ENCODE assay signal across 11 cellular contexts in the genomic region with DNA sequence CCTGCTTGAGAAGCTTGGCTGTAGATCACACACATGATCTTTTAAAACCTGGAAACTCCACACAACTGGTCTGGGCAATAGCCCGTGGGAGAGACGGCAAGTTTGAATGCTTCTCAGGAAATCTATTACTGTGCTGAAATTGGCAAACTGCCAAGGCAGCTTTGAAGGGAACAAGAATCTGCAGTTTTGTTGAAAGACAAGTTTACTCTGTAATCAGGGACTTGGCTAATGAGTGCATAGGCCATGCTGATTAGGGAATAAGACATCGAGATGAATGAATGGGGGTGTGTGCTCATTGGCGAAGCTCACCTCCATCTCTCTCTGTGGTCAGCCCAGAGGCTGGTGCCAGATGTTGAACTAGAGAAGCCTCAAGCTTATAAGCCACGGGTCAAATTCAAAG.
A peak's percentile ranks its signal among the peaks of the same experiment; 100 is the strongest.
DNase-seq lines count a peak whose midpoint lies in the region; ATAC-seq and TF ChIP-seq lines count a peak whose summit lies in the region.
"Had no signal": no experiment of that assay in that cellular context is flagged by ENCODE, and none has a peak within 500 bp of the region (broad histone marks: within the 10 kb centered on the region; RNA-seq: fewer than 3 reads in every experiment).

No MANE protein-coding gene starts in this region.

- no peak for ATAC-seq in GM18517 (IDR thresholded peaks at IDR 0.05; ENCODE audit: unreplicated experiment)
- no peak for ATAC-seq in GM21515 (IDR thresholded peaks at IDR 0.05; ENCODE audit: unreplicated experiment)
- no peak for ATAC-seq in psoas muscle
- no peak for ATAC-seq in HG03469 (IDR thresholded peaks at IDR 0.05; ENCODE audit: unreplicated experiment)

- TF ChIP-seq CTCF in psoas muscle (IDR thresholded peaks at IDR 0.05): no peak

- H3K4me1 ChIP-seq in psoas muscle: no peaks in the 10 kb centered on the region
- H3K4me1 ChIP-seq: upper lobe of left lung had no signal

- H3K27ac ChIP-seq in psoas muscle: no peak overlapping the region
- H3K27ac ChIP-seq: left ventricle myocardium inferior, upper lobe of left lung had no signal

- H3K4me3 ChIP-seq in psoas muscle: no peak overlapping the region
- H3K4me3 ChIP-seq: left ventricle myocardium inferior, upper lobe of left lung had no signal

- DNase-seq in Ammon's horn (ENCODE audit: low spot score) (peak; percentile 65), NCI-H1092 treated with DMSO at 0.1 percent for 48 hours (lab: John Stamatoyannopoulos, UW) (peak; percentile 72), amygdala (lab: John Stamatoyannopoulos, UW) (peak in 29 of 56 donors; percentile 3 to 66 (median 28)), left kidney (ENCODE audit: low read depth, low spot score) (peak; percentile 82), psoas muscle (no peak)
- DNase-seq: cortex of kidney, left ventricle myocardium inferior, upper lobe of left lung had no signal

- no peaks in the 10 kb centered on the region for H3K9me3 ChIP-seq in psoas muscle
- H3K9me3 ChIP-seq: left ventricle myocardium inferior, upper lobe of left lung had no signal

- 10 to 15% (median 10%) methylated on average over 5 of the region's 5 CpGs for WGBS in psoas muscle, 3 donors

- H3K36me3 ChIP-seq in psoas muscle (ENCODE audit: insufficient read depth in 1 of 2, low read depth in 1 of 2): no peaks in the 10 kb centered on the region
- H3K36me3 ChIP-seq: left ventricle myocardium inferior, upper lobe of left lung had no signal

- H3K27me3 ChIP-seq in psoas muscle (ENCODE audit: insufficient read depth in 3 of 3, low read length in 2 of 3): peaks cover 0 to 13% (median 2%) of the 10 kb centered on the region in 3 donors
- H3K27me3 ChIP-seq: upper lobe of left lung had no signal

- intact Hi-C loops in psoas muscle (cut with DNase I): no loop called here

Comparison
In these comparisons a context has a peak if more than half of its experiments do, and no peak if none do; other contexts are left out.
1. DNase-seq: peak in Ammon's horn (single experiment), NCI-H1092 treated with DMSO at 0.1 percent for 48 hours (single experiment), amygdala (29 of 56) and left kidney (single experiment); none in psoas muscle (0 of 2).